Comparison of ENCODE assay signal across 7 cellular contexts in genomic region chr11:91912322-91912721, GRCh38.
"Had no signal": no experiment of that assay in that cellular context is flagged by ENCODE, and none has a peak within 500 bp of the region (broad histone marks: within the 10 kb centered on the region; RNA-seq: fewer than 3 reads in every experiment).

No MANE protein-coding gene starts in this region.

- ATAC-seq: GM23338 had no signal

- DNase-seq: H9, HCEC 1CT, KG1 had no signal

- H3K4me2 ChIP-seq: GM23338 had no signal

- H3K27ac ChIP-seq: HL-60 had no signal

- FAIRE-seq: H1, H54 had no signal

- H2AFZ ChIP-seq: GM23338 had no signal

- H3K4me3 ChIP-seq: GM23338 had no signal
